Comparison of ENCODE assay signal across 8 cellular contexts in the genomic region with DNA sequence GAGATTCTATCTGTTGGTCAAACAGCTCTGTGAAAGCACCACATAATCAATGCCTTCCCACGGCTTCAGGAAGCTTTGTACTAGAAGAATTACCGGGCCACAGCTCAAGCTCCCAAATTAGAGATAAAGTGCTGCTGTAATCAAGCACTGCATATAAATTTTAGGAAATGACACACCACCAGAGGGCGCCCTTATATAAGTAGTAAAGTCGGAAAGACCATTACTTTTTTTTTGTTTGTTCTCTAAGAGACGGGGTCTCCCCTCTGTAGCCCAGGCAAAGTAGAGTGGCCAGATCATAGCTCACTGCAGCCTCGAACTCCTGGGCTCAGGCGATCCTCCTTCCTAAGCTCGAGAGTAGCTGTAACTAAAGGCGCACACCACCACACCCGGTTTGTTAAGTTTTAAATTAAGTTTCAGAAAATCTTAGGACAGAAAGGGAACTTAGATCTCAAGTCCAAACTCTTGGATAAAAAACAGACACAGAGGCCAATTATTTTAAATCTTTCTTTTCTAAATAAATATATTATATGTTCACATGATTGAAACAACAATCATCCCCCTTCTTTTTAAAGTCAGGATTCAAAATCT. TPM values are rescaled to one million over a fixed set of nuclear protein-coding genes. Genes with fewer than 3 reads are reported as not detected.
A peak's percentile ranks its signal among the peaks of the same experiment; 100 is the strongest.
DNase-seq lines count a peak whose midpoint lies in the region; ATAC-seq and TF ChIP-seq lines count a peak whose summit lies in the region.

No MANE protein-coding gene starts in this region.

- H3K36me3 Mint-ChIP-seq in activated naive CD8-positive, alpha-beta T cell treated with anti-CD3 and anti-CD28 coated beads, Interleukin-2, amount 50 U/mL, for 24 hours (ENCODE audit: low read depth), result no peaks in the 10 kb centered on the region

- H3K9me3 Mint-ChIP-seq in activated naive CD8-positive, alpha-beta T cell treated with anti-CD3 and anti-CD28 coated beads, Interleukin-2, amount 50 U/mL, for 24 hours, result no peaks in the 10 kb centered on the region

- TF ChIP-seq CTCF in GM20000 (IDR thresholded peaks at IDR 0.05; ENCODE audit: extremely low read depth, missing control alignments) (peak; percentile 35), vagina (IDR thresholded peaks at IDR 0.05) (peak; percentile 60 to 78 (median 63))

- peaks cover 21% of the 10 kb centered on the region for H3K4me1 Mint-ChIP-seq in activated naive CD8-positive, alpha-beta T cell treated with anti-CD3 and anti-CD28 coated beads, Interleukin-2, amount 50 U/mL, for 24 hours

- H3K9me3 ChIP-seq in vagina, result no peaks in the 10 kb centered on the region

- ATAC-seq in activated naive CD8-positive, alpha-beta T cell treated with anti-CD3 and anti-CD28 coated beads, Interleukin-2, amount 50 U/mL, for 24 hours, result peak; percentile 51
- peak; percentile 45 to 53 for ATAC-seq in left cardiac atrium

- intact Hi-C loops in left cardiac atrium (cut with DNase I), result loop anchor here (5.0 to 10.0 kb wide), 4 partner anchors 35 to 153 kb away; a partner anchor contains a TSS
- intact Hi-C loops in vagina (cut with DNase I), result no loop called here

- H3K27ac Mint-ChIP-seq in activated naive CD8-positive, alpha-beta T cell treated with anti-CD3 and anti-CD28 coated beads, Interleukin-2, amount 50 U/mL, for 24 hours, result no peak overlapping the region

- no peak for TF ChIP-seq POLR2A in vagina (IDR thresholded peaks at IDR 0.05)

- peak overlapping the region in 1 of 2 donors; percentile 17 for H3K4me3 ChIP-seq in vagina

- peak overlapping the region; percentile 42 for H3K27ac ChIP-seq in vagina

- peak; percentile 59 for DNase-seq in AG20443 (ENCODE audit: low spot score)
- DNase-seq in GM20000 (ENCODE audit: low spot score), result peak; percentile 65
- DNase-seq in NCI-H146 treated with DMSO at 0.1 percent for 48 hours (lab: John Stamatoyannopoulos, UW; ENCODE audit: unreplicated experiment), result peak; percentile 80
- DNase-seq in SW480 (ENCODE audit: low spot score), result peak; percentile 82
- peak; percentile 81 for DNase-seq in activated naive CD8-positive, alpha-beta T cell treated with anti-CD3 and anti-CD28 coated beads, Interleukin-2, amount 50 U/mL, for 24 hours
- DNase-seq in left cardiac atrium, result peak; percentile 82
- DNase-seq in renal cortical epithelial cell (ENCODE audit: low read depth), result peak; percentile 71
- no peak for DNase-seq in vagina (ENCODE audit: extremely low spot score in 2 of 2)

- peaks cover 68% of the 10 kb centered on the region for H3K4me1 ChIP-seq in vagina

- H3K4me3 Mint-ChIP-seq in activated naive CD8-positive, alpha-beta T cell treated with anti-CD3 and anti-CD28 coated beads, Interleukin-2, amount 50 U/mL, for 24 hours, result no peak overlapping the region

- no peaks in the 10 kb centered on the region for H3K36me3 ChIP-seq in vagina

- no peaks in the 10 kb centered on the region for H3K27me3 ChIP-seq in vagina

- no peaks in the 10 kb centered on the region for H3K27me3 Mint-ChIP-seq in activated naive CD8-positive, alpha-beta T cell treated with anti-CD3 and anti-CD28 coated beads, Interleukin-2, amount 50 U/mL, for 24 hours

RNA-seq across cellular contexts. Expression of a gene that starts 32.6 kb away (rescaled TPM):
- 10 to 100 TPM; 65.5 to 97.4 TPM for total RNA-seq in left cardiac atrium
- total RNA-seq in renal cortical epithelial cell, result 32.1 and 79.7 TPM in 2 replicates
- total RNA-seq in vagina, result 79.3 TPM

RNA-seq across cellular contexts. Expression of a gene that starts 33.9 kb away (rescaled TPM):
- total RNA-seq in left cardiac atrium, result 1 to 10 TPM in 1 of 2 donors, under 1 TPM in 1; 0.86 to 2.3 TPM
- total RNA-seq in renal cortical epithelial cell, result 0.99 and 8.5 TPM in 2 replicates
- 1.5 TPM for total RNA-seq in vagina

Comparison
In these comparisons a context has a peak if more than half of its experiments do, and no peak if none do; other contexts are left out.
1. DNase-seq: peak in AG20443 (single experiment), GM20000 (single experiment), NCI-H146 treated with DMSO at 0.1 percent for 48 hours (single experiment), SW480 (single experiment), activated naive CD8-positive, alpha-beta T cell treated with anti-CD3 and anti-CD28 coated beads, Interleukin-2, amount 50 U/mL, for 24 hours (single experiment), left cardiac atrium (single experiment) and renal cortical epithelial cell (single experiment); none in vagina (0 of 2).